9 cellular contexts compared by ENCODE assay signal in the genomic region with DNA sequence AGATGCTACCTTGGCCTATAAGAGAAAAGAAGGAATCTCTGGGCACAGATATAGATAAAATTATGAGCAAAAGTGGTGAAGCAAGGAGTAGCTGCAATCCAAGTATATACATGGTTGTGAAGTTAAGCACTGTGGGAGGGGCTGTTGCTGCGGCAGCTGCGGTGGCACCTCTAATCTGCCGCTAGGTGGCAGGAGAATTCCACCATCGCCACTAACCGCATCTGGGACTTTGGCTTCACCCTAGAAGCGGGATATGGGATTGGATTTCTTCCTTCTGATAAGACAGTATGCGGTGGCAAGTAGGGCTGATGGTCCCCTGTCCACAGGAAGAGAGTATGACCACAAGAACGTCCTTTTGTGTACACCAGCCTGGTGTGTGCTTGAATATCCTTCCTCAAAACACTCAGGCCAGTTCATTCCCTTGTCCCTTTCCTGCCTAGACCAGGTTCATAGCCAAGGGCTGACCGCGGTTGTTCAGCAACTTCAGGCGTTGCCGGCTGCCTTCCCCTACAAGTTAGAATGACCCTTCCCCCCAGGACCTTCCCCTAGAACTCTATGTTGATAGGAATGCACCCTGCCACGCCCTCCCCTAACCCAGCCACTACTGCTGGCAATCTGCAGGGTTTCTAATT. TPM values are rescaled to one million over a fixed set of nuclear protein-coding genes. Genes with fewer than 3 reads are reported as not detected.
DNase-seq lines count a peak whose midpoint lies in the region; ATAC-seq and TF ChIP-seq lines count a peak whose summit lies in the region.
"Had no signal": no experiment of that assay in that cellular context is flagged by ENCODE, and none has a peak within 500 bp of the region (broad histone marks: within the 10 kb centered on the region; RNA-seq: fewer than 3 reads in every experiment).

No MANE protein-coding gene starts in this region.

- H3K4ac ChIP-seq in IMR-90 (ENCODE audit: low read depth, low read length): no peak overlapping the region

- H4K20me1 ChIP-seq in IMR-90 (ENCODE audit: insufficient read depth, low read length) (no peaks in the 10 kb centered on the region), PC-3 (ENCODE audit: low read length) (no peaks in the 10 kb centered on the region)
- H4K20me1 ChIP-seq: BLaER1 had no signal

- no peak overlapping the region for H3K4me3 ChIP-seq in IMR-90 (ENCODE audit: insufficient read depth, low read depth, low read length)
- H3K4me3 ChIP-seq in PC-3 (ENCODE audit: low read length): no peak overlapping the region
- H3K4me3 ChIP-seq in astrocyte of the cerebellum (ENCODE audit: low read depth, low read length): no peak overlapping the region
- H3K4me3 ChIP-seq in sigmoid colon: no peak overlapping the region
- H3K4me3 ChIP-seq: BLaER1 had no signal

- H3K9me1 ChIP-seq in IMR-90 (ENCODE audit: insufficient read depth, low read length): no peaks in the 10 kb centered on the region

- no peak overlapping the region for H2AK5ac ChIP-seq in IMR-90 (ENCODE audit: low read depth, low read length)

- no peak overlapping the region for H3K14ac ChIP-seq in IMR-90 (replicated peaks; ENCODE audit: low read depth, low read length)

- H2AFZ ChIP-seq in IMR-90 (replicated peaks; ENCODE audit: low read length, poor library complexity) (no peak overlapping the region), PC-3 (ENCODE audit: low read length) (peak overlapping the region; percentile 31; the same call in 1 of the 2 replicates)

- no peak overlapping the region; the same call in 1 of the 2 replicates for H3K4me2 ChIP-seq in IMR-90 (ENCODE audit: low read depth, low read length)
- no peak overlapping the region for H3K4me2 ChIP-seq in PC-3 (ENCODE audit: low read length)
- H3K4me2 ChIP-seq: BLaER1 had no signal

- peak; percentile 81 for TF ChIP-seq CTCF in IMR-90 (conservative IDR thresholded peaks at IDR 0.05; ENCODE audit: low read depth, low read length)
- TF ChIP-seq CTCF in PC-3 (conservative IDR thresholded peaks at IDR 0.05; ENCODE audit: low read depth, low read length): peak; percentile 90
- peak; percentile 71 for TF ChIP-seq CTCF in astrocyte of the cerebellum (IDR thresholded peaks at IDR 0.05; ENCODE audit: low read depth, low read length, missing control alignments)
- TF ChIP-seq CTCF in sigmoid colon (IDR thresholded peaks at IDR 0.05): peak; percentile 39 to 79 (median 60)

- H3K27me3 ChIP-seq in IMR-90 (ENCODE audit: control insufficient read depth, insufficient read depth, low read length): no peaks in the 10 kb centered on the region
- H3K27me3 ChIP-seq in PC-3 (ENCODE audit: low read length): peaks cover 23% of the 10 kb centered on the region
- H3K27me3 ChIP-seq in sigmoid colon: peaks cover 3 to 19% (median 13%) of the 10 kb centered on the region in 3 donors
- H3K27me3 ChIP-seq: BLaER1 had no signal

- no peak overlapping the region for H2BK120ac ChIP-seq in IMR-90 (ENCODE audit: low read depth, low read length)

- H2BK20ac ChIP-seq in IMR-90 (ENCODE audit: low read depth, low read length): no peak overlapping the region

- H3K36me3 ChIP-seq in IMR-90 (ENCODE audit: control insufficient read depth, insufficient read depth, low read length): no peaks in the 10 kb centered on the region
- H3K36me3 ChIP-seq in PC-3 (ENCODE audit: low read depth, low read length): no peaks in the 10 kb centered on the region
- no peaks in the 10 kb centered on the region for H3K36me3 ChIP-seq in sigmoid colon
- H3K36me3 ChIP-seq: BLaER1 had no signal

- dilution Hi-C loops in IMR-90 (cut with HindIII; ENCODE audit: low sequenced_read_pairs, unreplicated experiment): no loop called here

- no peak overlapping the region for H4K5ac ChIP-seq in IMR-90 (ENCODE audit: low read depth, low read length)

- intact Hi-C loops in IMR-90 (cut with micrococcal nuclease) (loop anchor here (1.0 to 10.0 kb wide), 4 partner anchors 215 to 1862 kb away; no protein-coding TSS in a partner anchor), PC-3 (cut with micrococcal nuclease) (loop anchor here (1.0 kb wide), 1 partner anchor 225 kb away; no protein-coding TSS in a partner anchor), sigmoid colon (cut with DNase I) (loop anchor here (5.0 kb wide), 1 partner anchor 235 kb away; no protein-coding TSS in a partner anchor)

- H3K9me3 ChIP-seq in IMR-90 (ENCODE audit: control insufficient read depth, insufficient read depth, low read length): peaks cover 2% of the 10 kb centered on the region; the same call in 1 of the 2 replicates
- no peaks in the 10 kb centered on the region for H3K9me3 ChIP-seq in PC-3 (ENCODE audit: low read length)
- H3K9me3 ChIP-seq in sigmoid colon: no peaks in the 10 kb centered on the region

- H3K9ac ChIP-seq in IMR-90 (ENCODE audit: low read depth, low read length) (no peak overlapping the region), PC-3 (ENCODE audit: low read length) (no peak overlapping the region)
- H3K9ac ChIP-seq: BLaER1 had no signal

- BruUV-seq in IMR-90 (replicated peaks; lab: Mats Ljungman, UMichigan) (no TSS peak), PC-3 (replicated peaks; lab: Mats Ljungman, UMichigan) (no TSS peak)

- H3K27ac ChIP-seq in IMR-90 (ENCODE audit: insufficient read depth, low read length) (no peak overlapping the region), PC-3 (ENCODE audit: low read length) (no peak overlapping the region), sigmoid colon (no peak overlapping the region)
- H3K27ac ChIP-seq: BLaER1 had no signal

- no peak overlapping the region for H3K56ac ChIP-seq in IMR-90 (ENCODE audit: extremely low read depth, insufficient read depth, low read length)

- H3K4me1 ChIP-seq in IMR-90 (ENCODE audit: control insufficient read depth, insufficient read depth, low read length) (no peaks in the 10 kb centered on the region), PC-3 (ENCODE audit: insufficient read depth, low read length) (no peaks in the 10 kb centered on the region), sigmoid colon (peaks cover 0 to 6% (median 0%) of the 10 kb centered on the region in 4 donors)

- TF ChIP-seq RAD21 in IMR-90 (IDR thresholded peaks at IDR 0.05; ENCODE audit: low read length): peak; percentile 80

- H4K91ac ChIP-seq in IMR-90 (ENCODE audit: insufficient read depth, low read depth, low read length): no peak overlapping the region

- H3K18ac ChIP-seq in IMR-90 (ENCODE audit: low read depth, low read length): no peak overlapping the region

- no peak overlapping the region for H2AK9ac ChIP-seq in IMR-90 (replicated peaks; ENCODE audit: low read depth, low read length, poor library complexity)

- no peaks in the 10 kb centered on the region for H3F3A ChIP-seq in PC-3 (ENCODE audit: low read length, unreplicated experiment)

- H2BK15ac ChIP-seq in IMR-90 (ENCODE audit: low read depth, low read length): no peak overlapping the region

- H3K79me2 ChIP-seq in PC-3 (ENCODE audit: low read length): no peaks in the 10 kb centered on the region

- H2BK5ac ChIP-seq in IMR-90 (ENCODE audit: low read depth, low read length, poor library complexity, severe bottlenecking): no peak overlapping the region

- ATAC-seq in IMR-90 (ENCODE audit: low read depth) (peak; percentile 94), PC-3 (peak; percentile 88), HG03025 (IDR thresholded peaks at IDR 0.05; ENCODE audit: low FRiP score, unreplicated experiment) (no peak)

- no peak for TF ChIP-seq EP300 in sigmoid colon (IDR thresholded peaks at IDR 0.05)

- CTCF ChIA-PET in IMR-90 (lab: Yijun Ruan, JAX): interaction anchor here (0.6 kb wide), 1 partner anchor 259 kb away, joined by 3 read pairs; no protein-coding TSS in a partner anchor
- CTCF ChIA-PET in PC-3 (lab: Charles Lee): no interaction called here

- H3K23ac ChIP-seq in IMR-90 (ENCODE audit: low read depth, low read length): no peak overlapping the region

- DNase-seq in NCI-H1417 (lab: John Stamatoyannopoulos, UW) (peak; percentile 18 to 89 (median 71)), NCI-H1417 treated with DMSO at 0.1 percent for 48 hours (lab: John Stamatoyannopoulos, UW) (no peak), IMR-90 (peak; percentile 51), PC-3 (peak; percentile 78), astrocyte of the cerebellum (ENCODE audit: low read depth) (peak; percentile 11), hippocampal formation (lab: John Stamatoyannopoulos, UW) (peak; percentile 48 to 50), sigmoid colon (peak; percentile 70)

- in situ Hi-C loops in IMR-90 (cut with MboI; ENCODE audit: low sequenced_read_pairs) (loop anchor here (10.0 kb wide), 1 partner anchor 212 kb away; no protein-coding TSS in a partner anchor), astrocyte of the cerebellum (cut with HindIII; ENCODE audit: low sequenced_read_pairs) (no loop called here)

- no peak overlapping the region for H4K8ac ChIP-seq in IMR-90 (ENCODE audit: low read depth in 2 of 2, low read length in 2 of 2)

- no peaks in the 10 kb centered on the region for H3K79me1 ChIP-seq in IMR-90 (ENCODE audit: low read depth in 1 of 2, low read length in 2 of 2)

- WGBS in IMR-90 (ENCODE audit: extremely low coverage in 2 of 2, insufficient read length in 1 of 2), 2 experiments: no CpG with 5 or more reads among the region's 13 CpGs
- 14 to 22% methylated on average over 13 of the region's 13 CpGs for WGBS in sigmoid colon, 2 donors

- no peaks in the 10 kb centered on the region for H3K9me2 ChIP-seq in PC-3 (replicated peaks; ENCODE audit: low read length)

- POLR2A ChIA-PET in IMR-90 (lab: Charles Lee; ENCODE audit: unreplicated experiment) (no interaction called here), PC-3 (lab: Charles Lee; ENCODE audit: unreplicated experiment) (no interaction called here)

- TF ChIP-seq POLR2A in IMR-90 (IDR thresholded peaks at IDR 0.05; ENCODE audit: low read depth, low read length) (no peak), sigmoid colon (IDR thresholded peaks at IDR 0.05) (no peak)

TF ChIP-seq in IMR-90, 13 proteins besides CTCF, POLR2A, EP300 and RAD21 (continues in another document):
- TF ChIP-seq MAFK (IDR thresholded peaks at IDR 0.05; ENCODE audit: low read depth, low read length): no peak
- no peak for TF ChIP-seq RFX5 (IDR thresholded peaks at IDR 0.05; ENCODE audit: low read depth, low read length)
- TF ChIP-seq CHD1 (IDR thresholded peaks at IDR 0.05; ENCODE audit: low read depth, low read length): no peak
- TF ChIP-seq MXI1 (IDR thresholded peaks at IDR 0.05; ENCODE audit: borderline replicate concordance, low read depth, low read length): no peak

RNA-seq across cellular contexts. Expression of gene MAGEL2, which starts 5.1 kb away (rescaled TPM):
- total RNA-seq in IMR-90 (2012; rRNA removed) (under 0.01 and 0.18 TPM in 2 replicates), PC-3 (2014; rRNA removed) (not detected in 2 replicates), sigmoid colon (under 1 TPM; under 0.01 to 0.83 (median 0.44) TPM)
- polyA plus RNA-seq in IMR-90 (2012; rRNA removed) (0.27 and 0.29 TPM in 2 replicates), sigmoid colon (under 1 TPM in 1 of 3 donors, not detected in 2; 0.17 TPM)
- polyA plus RNA-seq in IMR-90 (2012; cell fraction: cytosol; rRNA removed): 0.18 and 0.31 TPM in 2 replicates
- 0.49 and 0.88 TPM in 2 replicates for polyA plus RNA-seq in IMR-90 (2012; cell fraction: nucleus; rRNA removed; ENCODE audit: low replicate concordance)

RNA-seq across cellular contexts. Expression of gene NDN, which starts 44.6 kb away (rescaled TPM):
- total RNA-seq in IMR-90 (2012; rRNA removed) (40.1 and 50.3 TPM in 2 replicates), PC-3 (2014; rRNA removed) (not detected in 2 replicates), sigmoid colon (10 to 100 TPM; 56.7 to 96.2 (median 74.3) TPM)
- polyA plus RNA-seq in IMR-90 (2012; rRNA removed) (72.4 and 87.6 TPM in 2 replicates), sigmoid colon (10 to 100 TPM in 2 of 3 donors, 1 to 10 TPM in 1; 5.5 to 21.9 (median 16.8) TPM)
- polyA plus RNA-seq in IMR-90 (2012; cell fraction: cytosol; rRNA removed): 39.5 and 73.9 TPM in 2 replicates
- 25.3 and 39.7 TPM in 2 replicates for polyA plus RNA-seq in IMR-90 (2012; cell fraction: nucleus; rRNA removed; ENCODE audit: low replicate concordance)

Comparison
In these comparisons a context has a peak if more than half of its experiments do, and no peak if none do; other contexts are left out.
1. RNA of gene NDN, which starts 44.6 kb away (total RNA-seq): 56.7 to 96.2 TPM in sigmoid colon and 40.1 to 50.3 TPM in IMR-90; not detected in PC-3; every median in the first group is over 10 times any median in the second.
2. Peak in every context shown above with its lines, with median percentiles within 50 percentile points of each other: CTCF ChIP-seq.